In genomic region chr12:90832427-90832826, GRCh38 we compare ENCODE assay signal across 7 cellular contexts.
"Had no signal": no experiment of that assay in that cellular context is flagged by ENCODE, and none has a peak within 500 bp of the region (broad histone marks: within the 10 kb centered on the region; RNA-seq: fewer than 3 reads in every experiment).

No MANE protein-coding gene starts in this region.

- H3K4me3 Mint-ChIP-seq: H9 had no signal

- DNase-seq: GM23248, GOT3, H9, HCEC 1CT had no signal

- FAIRE-seq: HepG2, K562 had no signal

- H3K27ac ChIP-seq: GM23248, HL-60 had no signal

- ATAC-seq: HepG2, K562 had no signal

- H3K4me3 ChIP-seq: GM23248, K562 had no signal

- H3K27ac Mint-ChIP-seq: H9 had no signal

- H3K9ac ChIP-seq: GM23248 had no signal

- H3K9me3 Mint-ChIP-seq: H9 had no signal
